Comparison of ENCODE assay signal across 9 cellular contexts in genomic region chr13:76822691-76823267, GRCh38.
DNase-seq lines count a peak whose midpoint lies in the region; ATAC-seq and TF ChIP-seq lines count a peak whose summit lies in the region.
"Had no signal": no experiment of that assay in that cellular context is flagged by ENCODE, and none has a peak within 500 bp of the region (broad histone marks: within the 10 kb centered on the region; RNA-seq: fewer than 3 reads in every experiment).

No MANE protein-coding gene starts in this region.

- TF ChIP-seq POLR2A in gastrocnemius medialis (IDR thresholded peaks at IDR 0.05), result no peak
- no peak for TF ChIP-seq POLR2A in stomach (IDR thresholded peaks at IDR 0.05)

- H3K4me1 ChIP-seq in right cardiac atrium (ENCODE audit: control insufficient read depth, insufficient read depth, low read length) (peaks cover 2% of the 10 kb centered on the region), gastrocnemius medialis (no peaks in the 10 kb centered on the region), stomach (no peaks in the 10 kb centered on the region)
- no peaks in the 10 kb centered on the region for H3K4me1 ChIP-seq in effector memory CD4-positive, alpha-beta T cell (ENCODE audit: control insufficient read depth, insufficient read depth, low read length, poor library complexity, severe bottlenecking)

- H3K9me3 ChIP-seq in right cardiac atrium (ENCODE audit: control insufficient read depth, low read length) (no peaks in the 10 kb centered on the region), gastrocnemius medialis (no peaks in the 10 kb centered on the region), stomach (no peaks in the 10 kb centered on the region)
- no peaks in the 10 kb centered on the region for H3K9me3 ChIP-seq in effector memory CD4-positive, alpha-beta T cell (ENCODE audit: control insufficient read depth, low read length)

- TF ChIP-seq CTCF in GM12873 (IDR thresholded peaks at IDR 0.05; ENCODE audit: insufficient read depth, low read depth, low read length, missing control alignments) (peak; percentile 27), RWPE1 (conservative IDR thresholded peaks at IDR 0.05; ENCODE audit: low read depth) (no peak), gastrocnemius medialis (IDR thresholded peaks at IDR 0.05 in 4 of 5, conservative IDR thresholded peaks at IDR 0.05 in 1 of 5) (peak in 1 of 5 experiments; percentile 16), stomach (IDR thresholded peaks at IDR 0.05) (peak in 1 of 7 experiments; percentile 12)

- DNase-seq in RWPE1 (ENCODE audit: low spot score), result peak; percentile 8
- DNase-seq in right cardiac atrium, result no peak
- DNase-seq in gastrocnemius medialis, result no peak
- DNase-seq in iPS-NIHi11 (ENCODE audit: low spot score), result no peak
- no peak for DNase-seq in effector memory CD4-positive, alpha-beta T cell
- no peak for DNase-seq in stomach

- POLR2A ChIA-PET in RWPE1 (lab: Yijun Ruan, JAX; ENCODE audit: low non-redundant PET), result no interaction called here

- in situ Hi-C loops in gastrocnemius medialis (cut with MboI; ENCODE audit: low sequenced_read_pairs in 4 of 4), result no loop called here

- H3K27ac ChIP-seq in RWPE1 (no peak overlapping the region), right cardiac atrium (ENCODE audit: low read length) (peak overlapping the region; percentile 56), gastrocnemius medialis (no peak overlapping the region), stomach (peak overlapping the region in 1 of 5 donors; percentile 43)
- H3K27ac ChIP-seq in effector memory CD4-positive, alpha-beta T cell (ENCODE audit: insufficient read depth, low read length, poor library complexity, severe bottlenecking), result no peak overlapping the region
- H3K27ac ChIP-seq: SK-N-MC had no signal

- WGBS in right cardiac atrium, result 62% methylated on average over 2 of the region's 2 CpGs
- WGBS in stomach, 5 donors, result 52 to 62% (median 56%) methylated on average over 2 of the region's 2 CpGs

- CTCF ChIA-PET in RWPE1 (lab: Yijun Ruan, JAX), result interaction anchor here (0.6 to 2.2 kb wide), 5 partner anchors 62 to 924 kb away, joined by 3 to 9 read pairs (median 3); no protein-coding TSS in a partner anchor

- intact Hi-C loops in right cardiac atrium (cut with DNase I), result loop anchor here in 1 of 4 donors (10.0 kb wide), 1 partner anchor 62 kb away; the partner anchor contains the start of gene KCTD12
- intact Hi-C loops in gastrocnemius medialis (cut with DNase I; ENCODE audit: low total_unique reads), result no loop called here
- intact Hi-C loops in stomach (cut with DNase I; ENCODE audit: low total_unique reads), result no loop called here

- ATAC-seq in HG02798 (IDR thresholded peaks at IDR 0.05; ENCODE audit: poor library complexity, unreplicated experiment) (peak; percentile 36), right cardiac atrium (peak; percentile 46 to 74), gastrocnemius medialis (no peak)

- TF ChIP-seq EP300 in stomach (IDR thresholded peaks at IDR 0.05), result no peak

- H3K27me3 ChIP-seq in right cardiac atrium (ENCODE audit: control insufficient read depth, insufficient read depth) (no peaks in the 10 kb centered on the region), gastrocnemius medialis (no peaks in the 10 kb centered on the region), stomach (no peaks in the 10 kb centered on the region)
- H3K27me3 ChIP-seq in effector memory CD4-positive, alpha-beta T cell (replicated peaks; ENCODE audit: control insufficient read depth, insufficient read depth, low read length, poor library complexity, severe bottlenecking), result no peaks in the 10 kb centered on the region

- H3K4me3 ChIP-seq in right cardiac atrium (ENCODE audit: low read length) (no peak overlapping the region), gastrocnemius medialis (no peak overlapping the region), stomach (no peak overlapping the region)
- no peak overlapping the region for H3K4me3 ChIP-seq in effector memory CD4-positive, alpha-beta T cell (ENCODE audit: insufficient read depth, low read depth, low read length, poor library complexity, severe bottlenecking)
- H3K4me3 ChIP-seq: SK-N-MC had no signal

- H3K36me3 ChIP-seq in gastrocnemius medialis (no peaks in the 10 kb centered on the region), stomach (no peaks in the 10 kb centered on the region)
- H3K36me3 ChIP-seq in effector memory CD4-positive, alpha-beta T cell (ENCODE audit: control insufficient read depth, insufficient read depth, low read length), result no peaks in the 10 kb centered on the region

Comparison
In these comparisons a context has a peak if more than half of its experiments do, and no peak if none do; other contexts are left out.
1. ATAC-seq: peak in HG02798 (single experiment) and right cardiac atrium (2 of 2); none in gastrocnemius medialis (0 of 2).